15 cellular contexts compared by ENCODE assay signal in genomic region chr20:37897008-37897548, GRCh38. TPM values are rescaled to one million over a fixed set of nuclear protein-coding genes. Genes with fewer than 3 reads are reported as not detected.
DNase-seq lines count a peak whose midpoint lies in the region; ATAC-seq and TF ChIP-seq lines count a peak whose summit lies in the region.
"Had no signal": no experiment of that assay in that cellular context is flagged by ENCODE, and none has a peak within 500 bp of the region (broad histone marks: within the 10 kb centered on the region; RNA-seq: fewer than 3 reads in every experiment).

No MANE protein-coding gene starts in this region.

- no peak for ATAC-seq in HG02623 (IDR thresholded peaks at IDR 0.05; ENCODE audit: unreplicated experiment)
- no peak for ATAC-seq in GM18868 (IDR thresholded peaks at IDR 0.05; ENCODE audit: unreplicated experiment)
- ATAC-seq: natural killer cell treated with Interleukin-12 subunit alpha and Interleukin-12 subunit beta and Interleukin-15 and Interleukin-18, amount 100 ng/mL, for 72 hours; T-cell had no signal

- H3K27me3 Mint-ChIP-seq in Caco-2 (ENCODE audit: insufficient read depth, unreplicated experiment): peaks cover 13% of the 10 kb centered on the region

- TF ChIP-seq CTCF in Caco-2 (IDR thresholded peaks at IDR 0.05; ENCODE audit: insufficient read depth in 1 of 2, low read depth in 1 of 2, low read length in 1 of 2, severe bottlenecking in 1 of 2, unreplicated experiment in 1 of 2): peak; percentile 40 to 84
- peak; percentile 59 for TF ChIP-seq CTCF in astrocyte of the cerebellum (IDR thresholded peaks at IDR 0.05; ENCODE audit: low read depth, low read length, missing control alignments)
- peak; percentile 23 for TF ChIP-seq CTCF in hepatocyte (IDR thresholded peaks at IDR 0.05; ENCODE audit: poor library complexity)
- TF ChIP-seq CTCF in vagina (IDR thresholded peaks at IDR 0.05): no peak

- no peaks in the 10 kb centered on the region for H3K4me1 ChIP-seq in Caco-2
- H3K4me1 ChIP-seq in hepatocyte (ENCODE audit: insufficient read depth): no peaks in the 10 kb centered on the region
- H3K4me1 ChIP-seq in vagina: peaks cover under 1% of the 10 kb centered on the region
- H3K4me1 ChIP-seq: colonic mucosa had no signal

- H3K4me1 Mint-ChIP-seq in Caco-2 (ENCODE audit: low read depth, unreplicated experiment): no peaks in the 10 kb centered on the region

- no peaks in the 10 kb centered on the region for H4K20me1 ChIP-seq in hepatocyte (ENCODE audit: insufficient read depth, poor library complexity, severe bottlenecking)

- no TSS peak for BruUV-seq in Caco-2 (replicated peaks; lab: Mats Ljungman, UMichigan)

- WGBS in hepatocyte (ENCODE audit: low lambda C conversion rate, missing lambda C conversion rate): 45% methylated on average over 11 of the region's 11 CpGs

- intact Hi-C loops in Caco-2 (cut with micrococcal nuclease; ENCODE audit: unreplicated experiment): loop anchor here (5.0 kb wide), 1 partner anchor 330 kb away; no protein-coding TSS in a partner anchor
- intact Hi-C loops in vagina (cut with DNase I): no loop called here

- H3K9me3 ChIP-seq in Caco-2 (no peaks in the 10 kb centered on the region), hepatocyte (ENCODE audit: low read depth) (no peaks in the 10 kb centered on the region), vagina (no peaks in the 10 kb centered on the region)
- H3K9me3 ChIP-seq: colonic mucosa had no signal

- POLR2A ChIA-PET in Caco-2 (lab: Charles Lee): no interaction called here

- H3K27me3 ChIP-seq in Caco-2 (replicated peaks; ENCODE audit: control insufficient read depth, insufficient read depth, low read length) (no peaks in the 10 kb centered on the region; the same call in 1 of the 2 replicates), hepatocyte (peaks cover 21% of the 10 kb centered on the region), vagina (no peaks in the 10 kb centered on the region)

- no peaks in the 10 kb centered on the region for H3K79me2 ChIP-seq in hepatocyte

- H3K27ac Mint-ChIP-seq in Caco-2 (ENCODE audit: unreplicated experiment): no peak overlapping the region
- H3K27ac Mint-ChIP-seq: natural killer cell treated with Interleukin-12 subunit alpha and Interleukin-12 subunit beta and Interleukin-15 and Interleukin-18, amount 100 ng/mL, for 72 hours; T-cell had no signal

- no peaks in the 10 kb centered on the region for H3K9me3 Mint-ChIP-seq in Caco-2 (ENCODE audit: unreplicated experiment)
- H3K9me3 Mint-ChIP-seq: natural killer cell treated with Interleukin-12 subunit alpha and Interleukin-12 subunit beta and Interleukin-15 and Interleukin-18, amount 100 ng/mL, for 72 hours had no signal

- H3K4me2 ChIP-seq in hepatocyte: no peak overlapping the region

- in situ Hi-C loops in astrocyte of the cerebellum (cut with HindIII; ENCODE audit: low sequenced_read_pairs): no loop called here

- H3K36me3 ChIP-seq in Caco-2 (ENCODE audit: control insufficient read depth, insufficient read depth, low read length) (no peaks in the 10 kb centered on the region), hepatocyte (replicated peaks; ENCODE audit: insufficient read depth, low read depth) (no peaks in the 10 kb centered on the region), vagina (no peaks in the 10 kb centered on the region)
- H3K36me3 ChIP-seq: colonic mucosa had no signal

- CTCF ChIA-PET in Caco-2 (lab: Charles Lee): no interaction called here

- DNase-seq in Caco-2 (peak; percentile 54 to 65), HuH-7 (ENCODE audit: low spot score) (peak; percentile 70), astrocyte of the cerebellum (ENCODE audit: low read depth) (peak; percentile 20), hepatocyte (ENCODE audit: low spot score) (no peak), vagina (ENCODE audit: extremely low spot score in 2 of 2) (no peak), HuH-7.5 (ENCODE audit: low spot score) (no peak)
- DNase-seq: activated T-cell treated with anti-CD3 and anti-CD28 coated beads, Interleukin-2, amount 50 U/mL, for 1 hour; colonic mucosa; DMS79 treated with DMSO at 0.1 percent for 48 hours; NCI-H1105 treated with DMSO at 0.1 percent for 48 hours; stimulated activated CD4-positive, alpha-beta T cell treated with anti-CD3 and anti-CD28 coated beads, Interleukin-4, amount 100 ng/mL, for 4 hours; T-cell had no signal

- no peak overlapping the region for H2AFZ ChIP-seq in hepatocyte

- H3K9me2 ChIP-seq in hepatocyte (replicated peaks; ENCODE audit: insufficient read depth): no peaks in the 10 kb centered on the region

- H3K27ac ChIP-seq in hepatocyte (no peak overlapping the region), vagina (no peak overlapping the region)
- H3K27ac ChIP-seq: colonic mucosa had no signal

- TF ChIP-seq POLR2A in vagina (IDR thresholded peaks at IDR 0.05): no peak

- H3K36me3 Mint-ChIP-seq in Caco-2 (ENCODE audit: insufficient read depth, unreplicated experiment): no peaks in the 10 kb centered on the region
- H3K36me3 Mint-ChIP-seq: natural killer cell treated with Interleukin-12 subunit alpha and Interleukin-12 subunit beta and Interleukin-15 and Interleukin-18, amount 100 ng/mL, for 72 hours; T-cell had no signal

- H3K4me3 ChIP-seq in Caco-2 (ENCODE audit: low read depth, low read length) (no peak overlapping the region), astrocyte of the cerebellum (ENCODE audit: low read depth, low read length) (no peak overlapping the region), hepatocyte (no peak overlapping the region), vagina (no peak overlapping the region)
- H3K4me3 ChIP-seq: colonic mucosa had no signal

- no peak overlapping the region for H3K4me3 Mint-ChIP-seq in Caco-2 (ENCODE audit: unreplicated experiment)
- H3K4me3 Mint-ChIP-seq: natural killer cell treated with Interleukin-12 subunit alpha and Interleukin-12 subunit beta and Interleukin-15 and Interleukin-18, amount 100 ng/mL, for 72 hours; T-cell had no signal

RNA-seq across cellular contexts. Expression of gene VSTM2L, which starts 5.8 kb away (rescaled TPM):
- 0.16 TPM in 1 of 2 replicates, not detected in the other for total RNA-seq in Caco-2 (2022)
- 3.6 and 3.7 TPM in 2 replicates for total RNA-seq in hepatocyte
- 2.5 and 3.0 TPM in 2 replicates for polyA plus RNA-seq in hepatocyte
- not detected for total RNA-seq in vagina
- total RNA-seq: T-cell had no signal

Comparison
In these comparisons a context has a peak if more than half of its experiments do, and no peak if none do; other contexts are left out.
1. DNase-seq: peak in Caco-2 (2 of 2), HuH-7 (single experiment) and astrocyte of the cerebellum (single experiment); none in hepatocyte (single experiment), vagina (0 of 2) and HuH-7.5 (single experiment).
2. CTCF ChIP-seq: peak in Caco-2 (2 of 2), astrocyte of the cerebellum (single experiment) and hepatocyte (single experiment); none in vagina (0 of 3).